ENCODE assay signal across 17 cellular contexts in the genomic region with DNA sequence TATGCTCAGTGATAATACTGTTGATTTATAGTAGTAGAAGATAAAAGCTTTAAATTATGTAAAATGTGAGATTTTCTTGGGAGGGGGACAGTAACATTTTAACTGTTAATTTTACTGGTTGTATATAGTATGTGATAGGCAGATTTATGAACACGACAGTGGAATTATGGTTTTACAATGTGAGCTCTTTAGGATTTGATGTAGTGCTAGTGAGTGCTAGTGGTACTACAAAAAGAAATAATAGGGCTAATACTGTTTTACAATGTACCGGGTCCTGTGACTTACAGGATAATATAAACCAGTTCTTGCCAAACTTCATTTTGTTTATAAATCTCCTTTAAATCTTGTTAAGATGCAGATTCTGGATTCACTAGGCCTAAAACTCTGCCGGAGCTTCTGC.
DNase-seq lines count a peak whose midpoint lies in the region; ATAC-seq and TF ChIP-seq lines count a peak whose summit lies in the region.
"Had no signal": no experiment of that assay in that cellular context is flagged by ENCODE, and none has a peak within 500 bp of the region (broad histone marks: within the 10 kb centered on the region; RNA-seq: fewer than 3 reads in every experiment).

No MANE protein-coding gene starts in this region.

- BruUV-seq in Calu3 (replicated peaks; lab: Mats Ljungman, UMichigan), result no TSS peak

- CTCF ChIA-PET in Calu3 (lab: Charles Lee) (no interaction called here), HEK293 (lab: Yijun Ruan, JAX) (interaction anchor here (1.1 kb wide), 2 partner anchors 54 to 222 kb away, joined by 3 to 5 read pairs; no protein-coding TSS in a partner anchor)

- no peak overlapping the region for H3K9ac ChIP-seq in mesenchymal stem cell (ENCODE audit: low read length)
- H3K9ac ChIP-seq: BLaER1 treated with 17β-estradiol and CSF1 and Interleukin-3, amounts not matched to agents 10 nM and 100 nM had no signal

- no peak overlapping the region for H3K14ac ChIP-seq in mesenchymal stem cell (ENCODE audit: low read length in 2 of 2)

- no peak overlapping the region for H2AFZ ChIP-seq in mesenchymal stem cell (ENCODE audit: low read depth, low read length)

- intact Hi-C loops in Calu3 (cut with micrococcal nuclease; ENCODE audit: unreplicated experiment), result no loop called here

- POLR2A ChIA-PET in HEK293 (lab: Yijun Ruan, JAX), result no interaction called here

- no peak overlapping the region for H3K27ac ChIP-seq in HEK293 (ENCODE audit: extremely low read depth, low read depth, low read length)
- H3K27ac ChIP-seq in WERI-Rb-1, result peak overlapping the region; percentile 34
- no peak overlapping the region for H3K27ac ChIP-seq in mesenchymal stem cell (ENCODE audit: low read length, poor library complexity, severe bottlenecking)
- H3K27ac ChIP-seq: BLaER1 treated with 17β-estradiol and CSF1 and Interleukin-3, amounts not matched to agents 10 nM and 100 nM had no signal

- WGBS in mesenchymal stem cell, result 70% methylated on average over 2 of the region's 3 CpGs

- no peak overlapping the region for H3K4me3 Mint-ChIP-seq in Calu3 (ENCODE audit: low read depth, unreplicated experiment)
- H3K4me3 Mint-ChIP-seq: CD14-positive monocyte; CD4-positive, alpha-beta T cell; CD8-positive, alpha-beta memory T cell had no signal

- no peak overlapping the region for H4K8ac ChIP-seq in mesenchymal stem cell (ENCODE audit: low read length)

- H3K4me3 ChIP-seq in HEK293 (ENCODE audit: low read depth, low read length) (no peak overlapping the region), WERI-Rb-1 (ENCODE audit: low read depth, low read length) (no peak overlapping the region), mesenchymal stem cell (ENCODE audit: insufficient read depth in 1 of 2, low read depth in 1 of 2, low read length in 2 of 2) (no peak overlapping the region)
- H3K4me3 ChIP-seq: BLaER1 treated with 17β-estradiol and CSF1 and Interleukin-3, amounts not matched to agents 10 nM and 100 nM; HAP-1 had no signal

- no peak overlapping the region for H3K23ac ChIP-seq in mesenchymal stem cell (ENCODE audit: low read length in 2 of 2)

- H3K27me3 ChIP-seq in WERI-Rb-1 (ENCODE audit: insufficient read depth, low read depth, severe bottlenecking) (no peaks in the 10 kb centered on the region), mesenchymal stem cell (ENCODE audit: control insufficient read depth in 1 of 2, insufficient read depth in 1 of 2, low read length in 2 of 2) (no peaks in the 10 kb centered on the region)
- H3K27me3 ChIP-seq: BE2C; BLaER1 treated with 17β-estradiol and CSF1 and Interleukin-3, amounts not matched to agents 10 nM and 100 nM had no signal

- no peak overlapping the region for H2BK15ac ChIP-seq in mesenchymal stem cell (ENCODE audit: low read depth, poor library complexity, severe bottlenecking)

- H2BK5ac ChIP-seq in mesenchymal stem cell (ENCODE audit: low read depth, low read length, poor library complexity, severe bottlenecking), result no peak overlapping the region

- H3K27me3 Mint-ChIP-seq in Calu3 (ENCODE audit: unreplicated experiment), result no peaks in the 10 kb centered on the region
- H3K27me3 Mint-ChIP-seq: CD4-positive, alpha-beta T cell; CD8-positive, alpha-beta memory T cell had no signal

- ATAC-seq in HG03280 (IDR thresholded peaks at IDR 0.05; ENCODE audit: unreplicated experiment), result no peak

- H3K36me3 Mint-ChIP-seq in Calu3 (ENCODE audit: insufficient read depth, unreplicated experiment), result no peaks in the 10 kb centered on the region
- H3K36me3 Mint-ChIP-seq: CD8-positive, alpha-beta memory T cell had no signal

- H3K9me3 Mint-ChIP-seq in Calu3 (ENCODE audit: low read depth, unreplicated experiment), result no peaks in the 10 kb centered on the region
- H3K9me3 Mint-ChIP-seq: CD14-positive monocyte; CD4-positive, alpha-beta T cell; CD8-positive, alpha-beta memory T cell had no signal

- H4K91ac ChIP-seq in mesenchymal stem cell (ENCODE audit: low read length), result no peak overlapping the region

- no peaks in the 10 kb centered on the region for H3K36me3 ChIP-seq in HEK293 (ENCODE audit: control insufficient read depth in 2 of 2, insufficient read depth in 1 of 2, low read length in 2 of 2)
- no peaks in the 10 kb centered on the region for H3K36me3 ChIP-seq in WERI-Rb-1
- no peaks in the 10 kb centered on the region for H3K36me3 ChIP-seq in mesenchymal stem cell (ENCODE audit: control insufficient read depth in 1 of 2, insufficient read depth in 2 of 2, low read depth in 1 of 2, low read length in 2 of 2)
- H3K36me3 ChIP-seq: BE2C, HAP-1 had no signal

- H3K9me3 ChIP-seq in HEK293 (ENCODE audit: control insufficient read depth, insufficient read depth, low read depth, low read length) (no peaks in the 10 kb centered on the region), WERI-Rb-1 (ENCODE audit: severe bottlenecking) (no peaks in the 10 kb centered on the region), mesenchymal stem cell (ENCODE audit: control insufficient read depth, low read length) (no peaks in the 10 kb centered on the region)
- H3K9me3 ChIP-seq: BE2C; BLaER1 treated with 17β-estradiol and CSF1 and Interleukin-3, amounts not matched to agents 10 nM and 100 nM; HAP-1 had no signal

- peak overlapping the region; percentile 39 for H3K27ac Mint-ChIP-seq in Calu3 (ENCODE audit: unreplicated experiment)
- H3K27ac Mint-ChIP-seq: CD14-positive monocyte; CD4-positive, alpha-beta T cell had no signal

- no peak overlapping the region for H3K18ac ChIP-seq in mesenchymal stem cell (ENCODE audit: low read depth in 1 of 2, low read length in 2 of 2)

- peaks cover 12% of the 10 kb centered on the region for H3K79me1 ChIP-seq in mesenchymal stem cell (replicated peaks; ENCODE audit: low read length, poor library complexity, severe bottlenecking)

- peaks cover 56% of the 10 kb centered on the region for H3K4me1 Mint-ChIP-seq in Calu3 (ENCODE audit: low read depth, unreplicated experiment)

- H2BK12ac ChIP-seq in mesenchymal stem cell (ENCODE audit: low read length in 2 of 2), result no peak overlapping the region

- H2AK5ac ChIP-seq in mesenchymal stem cell (ENCODE audit: low read length, severe bottlenecking), result no peak overlapping the region

- no peak overlapping the region for H3K4me2 ChIP-seq in mesenchymal stem cell (ENCODE audit: low read length, poor library complexity, severe bottlenecking)
- H3K4me2 ChIP-seq: BLaER1 treated with 17β-estradiol and CSF1 and Interleukin-3, amounts not matched to agents 10 nM and 100 nM had no signal

- DNase-seq in Calu3 (no peak), WERI-Rb-1 (no peak), mesenchymal stem cell (peak; percentile 33), 8988T (no peak), NCI-H1092 treated with DMSO at 0.1 percent for 48 hours (lab: John Stamatoyannopoulos, UW) (no peak)
- DNase-seq: ACHN; AML-193; BE2C; CD4-positive, alpha-beta T cell; CD8-positive, alpha-beta memory T cell; DND-41; GOT3 had no signal

- no peak overlapping the region for H3K4ac ChIP-seq in mesenchymal stem cell (ENCODE audit: low read depth in 1 of 2, low read length in 2 of 2)

- H2BK120ac ChIP-seq in mesenchymal stem cell (ENCODE audit: low read depth, low read length), result no peak overlapping the region

- peaks cover 11% of the 10 kb centered on the region for H3K4me1 ChIP-seq in HEK293 (ENCODE audit: control insufficient read depth, insufficient read depth, low read length)
- H3K4me1 ChIP-seq in mesenchymal stem cell (ENCODE audit: control insufficient read depth, insufficient read depth, low read depth, low read length), result no peaks in the 10 kb centered on the region

- TF ChIP-seq CTCF in Calu3 (IDR thresholded peaks at IDR 0.05; ENCODE audit: unreplicated experiment) (no peak), HEK293 (tag by site-specific recombination; IDR thresholded peaks at IDR 0.05) (no peak), WERI-Rb-1 (IDR thresholded peaks at IDR 0.05; ENCODE audit: low read depth, low read length) (no peak)

TF ChIP-seq in HEK293, 187 proteins besides CTCF, POLR2A, EP300 and RAD21:
- TF ChIP-seq PATZ1 (tag by site-specific recombination; IDR thresholded peaks at IDR 0.05), result no peak
- no peak for TF ChIP-seq ZNF629 (tag by site-specific recombination; IDR thresholded peaks at IDR 0.05)
- no peak for TF ChIP-seq OSR2 (tag by site-specific recombination; IDR thresholded peaks at IDR 0.05)
- TF ChIP-seq PRDM6 (tag by site-specific recombination; IDR thresholded peaks at IDR 0.05), result peak; percentile 62
TF ChIP-seq in HEK293: peak in this region for 1.
